In genomic region chr1:3787745-3788605, GRCh38 we compare ENCODE assay signal across 2 cellular contexts.
TF ChIP-seq lines count a peak whose summit lies in the region.

No MANE protein-coding gene starts in this region.

TF ChIP-seq in GM23338, 12 proteins besides CTCF, POLR2A, EP300 and RAD21:
- no peak for TF ChIP-seq POLR2AphosphoS5 (IDR thresholded peaks at IDR 0.05; ENCODE audit: low read depth)
- no peak for TF ChIP-seq EZH2 (IDR thresholded peaks at IDR 0.05; ENCODE audit: low read depth, unreplicated experiment)
- no peak for TF ChIP-seq EZH2phosphoT487 (IDR thresholded peaks at IDR 0.05; ENCODE audit: unreplicated experiment)
- no peak for TF ChIP-seq STAT1 (IDR thresholded peaks at IDR 0.05; ENCODE audit: unreplicated experiment)
- TF ChIP-seq CREB1 (CRISPR knock-in tag; IDR thresholded peaks at IDR 0.05; ENCODE audit: low read depth) = no peak

TF ChIP-seq in K562, 482 proteins besides CTCF, POLR2A, EP300 and RAD21:
- TF ChIP-seq RBM25 (IDR thresholded peaks at IDR 0.05; ENCODE audit: low read depth, low read length, severe bottlenecking) (no peak), BCLAF1 (IDR thresholded peaks at IDR 0.05; ENCODE audit: borderline replicate concordance in 1 of 2, control insufficient read depth in 1 of 2, low read depth in 2 of 2, low read length in 1 of 2) (no peak), POLR2G (IDR thresholded peaks at IDR 0.05; ENCODE audit: low read depth, low read length) (peak; percentile 46), ARID1B (IDR thresholded peaks at IDR 0.05) (no peak)
TF ChIP-seq in K562: peak in this region for 1.
